In genomic region chr7:70571403-70571911, GRCh38 we compare ENCODE assay signal across 1 cellular context.
TF ChIP-seq lines count a peak whose summit lies in the region.

No MANE protein-coding gene starts in this region.

TF ChIP-seq in HepG2, 621 proteins besides CTCF, POLR2A, EP300 and RAD21 (continued from another document and continues in another):
- TF ChIP-seq PAXIP1 (CRISPR knock-in tag; conservative IDR thresholded peaks at IDR 0.05) (peak; percentile 46; the same call in 1 of the 2 replicates), MAFF (IDR thresholded peaks at IDR 0.05; ENCODE audit: low read depth, low read length) (no peak), PHB2 (IDR thresholded peaks at IDR 0.05; ENCODE audit: partially characterized antibody) (no peak), FOXO1 (CRISPR knock-in tag; IDR thresholded peaks at IDR 0.05) (no peak), ZNF275 (CRISPR knock-in tag; IDR thresholded peaks at IDR 0.05; ENCODE audit: borderline replicate concordance) (no peak), TCF12 (IDR thresholded peaks at IDR 0.05) (no peak), TCF12 (CRISPR knock-in tag; IDR thresholded peaks at IDR 0.05) (no peak), ZNF20 (CRISPR knock-in tag; IDR thresholded peaks at IDR 0.05) (no peak), HMG20A (CRISPR knock-in tag; IDR thresholded peaks at IDR 0.05; ENCODE audit: borderline replicate concordance) (peak; percentile 56; the same call in 1 of the 2 replicates), HNRNPK (IDR thresholded peaks at IDR 0.05; ENCODE audit: low read depth, low read length, poor library complexity, severe bottlenecking) (no peak), NR2F1 (CRISPR knock-in tag; IDR thresholded peaks at IDR 0.05) (no peak), BRCA1 (CRISPR knock-in tag; IDR thresholded peaks at IDR 0.05) (no peak), TRIM24 (CRISPR knock-in tag; IDR thresholded peaks at IDR 0.05) (no peak), TFDP1 (CRISPR knock-in tag; IDR thresholded peaks at IDR 0.05; ENCODE audit: borderline replicate concordance) (no peak), ZNF687 (CRISPR knock-in tag; IDR thresholded peaks at IDR 0.05) (peak; percentile 25; the same call in 1 of the 2 replicates), ZNF292 (CRISPR knock-in tag; IDR thresholded peaks at IDR 0.05; ENCODE audit: borderline replicate concordance, low read depth) (no peak), MLLT10 (CRISPR knock-in tag; IDR thresholded peaks at IDR 0.05) (no peak), TSC22D2 (CRISPR knock-in tag; IDR thresholded peaks at IDR 0.05; ENCODE audit: borderline replicate concordance) (no peak), U2AF1 (optimal IDR thresholded peaks at IDR 0.05; ENCODE audit: low read depth, low read length) (no peak), RNF219 (CRISPR knock-in tag; IDR thresholded peaks at IDR 0.05) (no peak), PHF5A (CRISPR knock-in tag; IDR thresholded peaks at IDR 0.05; ENCODE audit: low read depth, unreplicated experiment) (no peak), SNAI1 (CRISPR knock-in tag; IDR thresholded peaks at IDR 0.05; ENCODE audit: borderline replicate concordance) (no peak), TP53 (CRISPR knock-in tag; conservative IDR thresholded peaks at IDR 0.05) (no peak), HINFP (CRISPR knock-in tag; IDR thresholded peaks at IDR 0.05; ENCODE audit: low read depth) (no peak), SRSF4 (IDR thresholded peaks at IDR 0.05; ENCODE audit: low read depth, low read length, poor library complexity, severe bottlenecking) (no peak), BRD4 (CRISPR knock-in tag; IDR thresholded peaks at IDR 0.05) (no peak), ZNF317 (CRISPR knock-in tag; IDR thresholded peaks at IDR 0.05) (no peak), ZNF350 (CRISPR knock-in tag; IDR thresholded peaks at IDR 0.05; ENCODE audit: borderline replicate concordance, low read depth) (no peak), TCF7 (IDR thresholded peaks at IDR 0.05; ENCODE audit: low read depth) (no peak), CAMTA2 (CRISPR knock-in tag; IDR thresholded peaks at IDR 0.05; ENCODE audit: borderline replicate concordance) (no peak), ZEB1 (IDR thresholded peaks at IDR 0.05; ENCODE audit: insufficient replicate concordance, low read depth) (no peak), ZMYM3 (CRISPR knock-in tag; IDR thresholded peaks at IDR 0.05) (no peak), MIXL1 (CRISPR knock-in tag; IDR thresholded peaks at IDR 0.05) (peak; percentile 71; the same call in 1 of the 2 replicates), SOX5 (CRISPR knock-in tag; IDR thresholded peaks at IDR 0.05; ENCODE audit: borderline replicate concordance) (peak; percentile 51; the same call in 1 of the 2 replicates), RBM39 (IDR thresholded peaks at IDR 0.05; ENCODE audit: low read depth, low read length, poor library complexity, severe bottlenecking) (no peak), TERF1 (CRISPR knock-in tag; IDR thresholded peaks at IDR 0.05) (no peak), SP2 (CRISPR knock-in tag; IDR thresholded peaks at IDR 0.05) (no peak), ISX (CRISPR knock-in tag; conservative IDR thresholded peaks at IDR 0.05) (no peak), GTF3A (CRISPR knock-in tag; conservative IDR thresholded peaks at IDR 0.05) (no peak), ATF4 (CRISPR knock-in tag; IDR thresholded peaks at IDR 0.05) (no peak), ATF1 (CRISPR knock-in tag; IDR thresholded peaks at IDR 0.05) (no peak), MAF1 (CRISPR knock-in tag; IDR thresholded peaks at IDR 0.05; ENCODE audit: borderline replicate concordance) (no peak), ZBTB44 (CRISPR knock-in tag; IDR thresholded peaks at IDR 0.05) (no peak), SNRNP70 (IDR thresholded peaks at IDR 0.05; ENCODE audit: low read depth, low read length) (no peak), FOXC1 (CRISPR knock-in tag; IDR thresholded peaks at IDR 0.05; ENCODE audit: borderline replicate concordance) (no peak), HIC2 (CRISPR knock-in tag; IDR thresholded peaks at IDR 0.05; ENCODE audit: low read depth) (no peak)
